8 cellular contexts compared by ENCODE assay signal in genomic region chr17:7242717-7243576, GRCh38. TPM values are rescaled to one million over a fixed set of nuclear protein-coding genes. Genes with fewer than 3 reads are reported as not detected.
DNase-seq lines count a peak whose midpoint lies in the region; ATAC-seq lines count a peak whose summit lies in the region.

No MANE protein-coding gene starts in this region.

- peak; percentile 37 for ATAC-seq in GM21825 (IDR thresholded peaks at IDR 0.05; ENCODE audit: unreplicated experiment)

- H3K4me1 ChIP-seq in neuron (ENCODE audit: insufficient read depth, low read length) (peaks cover 26% of the 10 kb centered on the region), stomach smooth muscle (ENCODE audit: control insufficient read depth, insufficient read depth, low read length) (peaks cover 32% of the 10 kb centered on the region)

- H2AFZ ChIP-seq in neuron (ENCODE audit: low read depth, low read length): peak overlapping the region; percentile 60

- H3K27me3 ChIP-seq in neuron (ENCODE audit: insufficient read depth, low read length): no peaks in the 10 kb centered on the region
- H3K27me3 ChIP-seq in stomach smooth muscle (ENCODE audit: control insufficient read depth in 1 of 2, insufficient read depth in 2 of 2, low read length in 2 of 2): no peaks in the 10 kb centered on the region

- DNase-seq in DMS53 treated with DMSO at 0.1 percent for 48 hours (lab: John Stamatoyannopoulos, UW; ENCODE audit: unreplicated experiment) (peak; percentile 96), M059J (ENCODE audit: low read depth) (peak; percentile 89), SHP77 (lab: John Stamatoyannopoulos, UW) (peak; percentile 94 to 96), foreskin melanocyte (peak; percentile 94)
- DNase-seq in activated gamma-delta T cell treated with anti-CD3 and anti-CD28 coated beads, Interleukin-2, amount 50 U/mL, for 16 hours (ENCODE audit: low read depth): peak; percentile 86

- H3K9ac ChIP-seq in stomach smooth muscle (ENCODE audit: low read length in 2 of 2): peak overlapping the region; percentile 91 to 99

- peak overlapping the region; percentile 80 for H3K4me3 ChIP-seq in neuron (ENCODE audit: low read length)
- peak overlapping the region; percentile 92 to 96 for H3K4me3 ChIP-seq in stomach smooth muscle (ENCODE audit: low read length in 2 of 2)

- H3K36me3 ChIP-seq in neuron (ENCODE audit: insufficient read depth, low read length): peaks cover 44% of the 10 kb centered on the region
- peaks cover 27 to 31% of the 10 kb centered on the region in 2 donors for H3K36me3 ChIP-seq in stomach smooth muscle (ENCODE audit: control insufficient read depth in 2 of 2, insufficient read depth in 2 of 2, low read length in 2 of 2)

- H3K27ac ChIP-seq in stomach smooth muscle (ENCODE audit: low read length): peak overlapping the region; percentile 95

- H3K9me3 ChIP-seq in neuron (ENCODE audit: low read length) (no peaks in the 10 kb centered on the region), stomach smooth muscle (ENCODE audit: control insufficient read depth in 2 of 2, low read length in 2 of 2) (no peaks in the 10 kb centered on the region)

RNA-seq across cellular contexts. Expression of gene GABARAP, which starts 0.7 kb away (rescaled TPM):
- 575 and 595 TPM in 2 replicates for total RNA-seq in M059J (2014; rRNA removed; shearing (Covaris generic))

RNA-seq across cellular contexts. Expression of gene PHF23, which starts 3.7 kb away (rescaled TPM):
- 49.6 and 53.3 TPM in 2 replicates for total RNA-seq in M059J (2014; rRNA removed; shearing (Covaris generic))

RNA-seq across cellular contexts. Expression of gene CTDNEP1, which starts 8.6 kb away (rescaled TPM):
- total RNA-seq in M059J (2014; rRNA removed; shearing (Covaris generic)): 38.4 and 42.6 TPM in 2 replicates

RNA-seq across cellular contexts. Expression of gene DVL2, which starts 8.6 kb away (rescaled TPM):
- total RNA-seq in M059J (2014; rRNA removed; shearing (Covaris generic)): 23.9 and 39.1 TPM in 2 replicates

RNA-seq across cellular contexts. Expression of gene ELP5, which starts 9.1 kb away (rescaled TPM):
- 75.1 and 75.3 TPM in 2 replicates for total RNA-seq in M059J (2014; rRNA removed; shearing (Covaris generic))

Comparison
In these comparisons a context has a peak if more than half of its experiments do, and no peak if none do; other contexts are left out.
1. Peak in every context shown above with its lines: DNase-seq, ATAC-seq, H3K4me3 ChIP-seq and H3K27ac ChIP-seq.